ENCODE assay signal across 27 cellular contexts in genomic region chr3:183800221-183800863, GRCh38. TPM values are rescaled to one million over a fixed set of nuclear protein-coding genes. Genes with fewer than 3 reads are reported as not detected.
DNase-seq lines count a peak whose midpoint lies in the region; ATAC-seq and TF ChIP-seq lines count a peak whose summit lies in the region.
"Had no signal": no experiment of that assay in that cellular context is flagged by ENCODE, and none has a peak within 500 bp of the region (broad histone marks: within the 10 kb centered on the region; RNA-seq: fewer than 3 reads in every experiment).

No MANE protein-coding gene starts in this region.

- no peaks in the 10 kb centered on the region for H3K4me1 Mint-ChIP-seq in activated CD4-positive, alpha-beta T cell treated with anti-CD3 and anti-CD28 coated beads, Interleukin-2, amount 10 ng/mL, durations not matched to agents 24 days and 14 days
- peaks cover 37% of the 10 kb centered on the region for H3K4me1 Mint-ChIP-seq in nephron
- H3K4me1 Mint-ChIP-seq: activated CD8-positive, alpha-beta memory T cell treated with anti-CD3 and anti-CD28 coated beads, Interleukin-2, amount 10 ng/mL, durations not matched to agents 7 days and 5 days; CD8-positive, alpha-beta memory T cell; natural killer cell had no signal

- no peaks in the 10 kb centered on the region for H3K9me3 Mint-ChIP-seq in activated CD4-positive, alpha-beta T cell treated with anti-CD3 and anti-CD28 coated beads, Interleukin-2, amount 10 ng/mL, durations not matched to agents 24 days and 14 days
- H3K9me3 Mint-ChIP-seq in nephron, result no peaks in the 10 kb centered on the region
- H3K9me3 Mint-ChIP-seq: activated naive CD4-positive, alpha-beta T cell treated with anti-CD3 and anti-CD28 coated beads, Interleukin-2, amount 50 U/mL, for 72 hours; CD8-positive, alpha-beta memory T cell; HFFc6; natural killer cell had no signal

- H3K27ac ChIP-seq in tibial nerve, result no peak overlapping the region
- H3K27ac ChIP-seq: PC-9, prostate gland, upper lobe of left lung had no signal

- no peak overlapping the region for H3K4me3 Mint-ChIP-seq in activated CD4-positive, alpha-beta T cell treated with anti-CD3 and anti-CD28 coated beads, Interleukin-2, amount 10 ng/mL, durations not matched to agents 24 days and 14 days
- no peak overlapping the region for H3K4me3 Mint-ChIP-seq in nephron
- H3K4me3 Mint-ChIP-seq: activated CD8-positive, alpha-beta memory T cell treated with anti-CD3 and anti-CD28 coated beads, Interleukin-2, amount 10 ng/mL, durations not matched to agents 7 days and 5 days; CD8-positive, alpha-beta memory T cell; HFFc6; natural killer cell had no signal

- H3K27ac Mint-ChIP-seq in activated CD4-positive, alpha-beta T cell treated with anti-CD3 and anti-CD28 coated beads, Interleukin-2, amount 10 ng/mL, durations not matched to agents 24 days and 14 days, result peak overlapping the region; percentile 2
- peak overlapping the region; percentile 3 to 31 (median 5) for H3K27ac Mint-ChIP-seq in nephron
- H3K27ac Mint-ChIP-seq: activated CD8-positive, alpha-beta memory T cell treated with anti-CD3 and anti-CD28 coated beads, Interleukin-2, amount 10 ng/mL, durations not matched to agents 7 days and 5 days; activated naive CD4-positive, alpha-beta T cell treated with anti-CD3 and anti-CD28 coated beads, Interleukin-2, amount 50 U/mL, for 72 hours; HFFc6; natural killer cell had no signal

- no peaks in the 10 kb centered on the region for H3K27me3 Mint-ChIP-seq in activated CD4-positive, alpha-beta T cell treated with anti-CD3 and anti-CD28 coated beads, Interleukin-2, amount 10 ng/mL, durations not matched to agents 24 days and 14 days
- H3K27me3 Mint-ChIP-seq in nephron (ENCODE audit: low read depth), result no peaks in the 10 kb centered on the region
- H3K27me3 Mint-ChIP-seq: activated CD8-positive, alpha-beta memory T cell treated with anti-CD3 and anti-CD28 coated beads, Interleukin-2, amount 10 ng/mL, durations not matched to agents 7 days and 5 days; CD8-positive, alpha-beta memory T cell had no signal

- H3K4me3 ChIP-seq in tibial nerve, result no peak overlapping the region
- H3K4me3 ChIP-seq: PC-9, prostate gland, smooth muscle cell, upper lobe of left lung had no signal

- no peak for TF ChIP-seq EP300 in tibial nerve (IDR thresholded peaks at IDR 0.05)

- TF ChIP-seq POLR2A in tibial nerve (IDR thresholded peaks at IDR 0.05), result no peak

- no peaks in the 10 kb centered on the region for H3K27me3 ChIP-seq in tibial nerve
- H3K27me3 ChIP-seq: upper lobe of left lung had no signal

- no peak for TF ChIP-seq CTCF in nephron (IDR thresholded peaks at IDR 0.05; ENCODE audit: unreplicated experiment in 3 of 3)
- TF ChIP-seq CTCF in tibial nerve (IDR thresholded peaks at IDR 0.05), result no peak

- intact Hi-C loops in activated CD4-positive, alpha-beta T cell treated with anti-CD3 and anti-CD28 coated beads, Interleukin-2, amount 10 ng/mL, durations not matched to agents 24 days and 14 days (cut with micrococcal nuclease), result no loop called here
- intact Hi-C loops in left cardiac atrium (cut with DNase I), result no loop called here

- no peak for DNase-seq in activated CD4-positive, alpha-beta T cell treated with anti-CD3 and anti-CD28 coated beads, Interleukin-2, amount 10 ng/mL, durations not matched to agents 24 days and 14 days
- DNase-seq in activated CD4-positive, alpha-beta T cell treated with anti-CD3 and anti-CD28 coated beads, Interleukin-2, amount 50 U/mL, for 48 hours, result no peak
- no peak for DNase-seq in left cardiac atrium
- DNase-seq in tibial nerve (ENCODE audit: low spot score in 2 of 2), result peak; percentile 17 to 21
- no peak for DNase-seq in NOMO-1 treated with dmso at 0.1 percent for 144 hours (lab: John Stamatoyannopoulos, UW; ENCODE audit: unreplicated experiment)
- no peak for DNase-seq in T-helper 1 cell
- DNase-seq: 8988T; activated CD4-positive, alpha-beta T cell treated with anti-CD3 and anti-CD28 coated beads for 4 hours; activated CD8-positive, alpha-beta memory T cell treated with anti-CD3 and anti-CD28 coated beads, Interleukin-2, amount 10 ng/mL, durations not matched to agents 7 days and 5 days; CD8-positive, alpha-beta memory T cell; effector CD8-positive, alpha-beta T cell; GF-D8; HFFc6; Karpas-422; mesenchymal stem cell; natural killer cell; NCI-H1930; NCI-H82; PC-9; stimulated activated naive CD4-positive, alpha-beta T cell treated with Interleukin-2 at 50 U/mL for 16 hours had no signal

- 56 to 74% methylated on average over 9 of the region's 9 CpGs for WGBS in tibial nerve, 2 donors

- ATAC-seq in left cardiac atrium (peak; percentile 63 to 67), HG03521 (IDR thresholded peaks at IDR 0.05; ENCODE audit: unreplicated experiment) (no peak)
- ATAC-seq: activated CD8-positive, alpha-beta memory T cell treated with anti-CD3 and anti-CD28 coated beads, Interleukin-2, amount 10 ng/mL, durations not matched to agents 7 days and 5 days; activated naive CD4-positive, alpha-beta T cell treated with anti-CD3 and anti-CD28 coated beads, Interleukin-2, amount 50 U/mL, for 72 hours; esophagus mucosa; natural killer cell had no signal

- H3K9me3 ChIP-seq in tibial nerve, result no peaks in the 10 kb centered on the region
- H3K9me3 ChIP-seq: prostate gland, upper lobe of left lung had no signal

- peaks cover 65% of the 10 kb centered on the region for H3K36me3 Mint-ChIP-seq in activated CD4-positive, alpha-beta T cell treated with anti-CD3 and anti-CD28 coated beads, Interleukin-2, amount 10 ng/mL, durations not matched to agents 24 days and 14 days (ENCODE audit: low read depth)
- peaks cover 78% of the 10 kb centered on the region for H3K36me3 Mint-ChIP-seq in nephron (ENCODE audit: low read depth)

- no peaks in the 10 kb centered on the region for H3K4me1 ChIP-seq in tibial nerve
- H3K4me1 ChIP-seq: prostate gland, upper lobe of left lung had no signal

- peaks cover 12 to 80% (median 35%) of the 10 kb centered on the region in 3 donors for H3K36me3 ChIP-seq in tibial nerve

RNA-seq across cellular contexts. Expression of gene MAP6D1, which starts 25.0 kb away (rescaled TPM):
- 1.4 and 2.1 TPM in 2 replicates for total RNA-seq in activated CD4-positive, alpha-beta T cell treated with anti-CD3 and anti-CD28 coated beads, Interleukin-2, amount 10 ng/mL, durations not matched to agents 24 days and 14 days
- total RNA-seq in left cardiac atrium, result 1 to 10 TPM; 2.0 to 2.2 TPM
- total RNA-seq in tibial nerve, result 10 to 100 TPM in 1 of 4 donors, 1 to 10 TPM in 2, under 1 TPM in 1; 0.42 to 21.6 (median 3.6) TPM

Comparison
In these comparisons a context has a peak if more than half of its experiments do, and no peak if none do; other contexts are left out.
1. DNase-seq: peak in tibial nerve (2 of 2); none in activated CD4-positive, alpha-beta T cell treated with anti-CD3 and anti-CD28 coated beads, Interleukin-2, amount 10 ng/mL, durations not matched to agents 24 days and 14 days (single experiment), activated CD4-positive, alpha-beta T cell treated with anti-CD3 and anti-CD28 coated beads, Interleukin-2, amount 50 U/mL, for 48 hours (0 of 2), left cardiac atrium (single experiment), NOMO-1 treated with dmso at 0.1 percent for 144 hours (single experiment) and T-helper 1 cell (0 of 5).